In the genomic region with DNA sequence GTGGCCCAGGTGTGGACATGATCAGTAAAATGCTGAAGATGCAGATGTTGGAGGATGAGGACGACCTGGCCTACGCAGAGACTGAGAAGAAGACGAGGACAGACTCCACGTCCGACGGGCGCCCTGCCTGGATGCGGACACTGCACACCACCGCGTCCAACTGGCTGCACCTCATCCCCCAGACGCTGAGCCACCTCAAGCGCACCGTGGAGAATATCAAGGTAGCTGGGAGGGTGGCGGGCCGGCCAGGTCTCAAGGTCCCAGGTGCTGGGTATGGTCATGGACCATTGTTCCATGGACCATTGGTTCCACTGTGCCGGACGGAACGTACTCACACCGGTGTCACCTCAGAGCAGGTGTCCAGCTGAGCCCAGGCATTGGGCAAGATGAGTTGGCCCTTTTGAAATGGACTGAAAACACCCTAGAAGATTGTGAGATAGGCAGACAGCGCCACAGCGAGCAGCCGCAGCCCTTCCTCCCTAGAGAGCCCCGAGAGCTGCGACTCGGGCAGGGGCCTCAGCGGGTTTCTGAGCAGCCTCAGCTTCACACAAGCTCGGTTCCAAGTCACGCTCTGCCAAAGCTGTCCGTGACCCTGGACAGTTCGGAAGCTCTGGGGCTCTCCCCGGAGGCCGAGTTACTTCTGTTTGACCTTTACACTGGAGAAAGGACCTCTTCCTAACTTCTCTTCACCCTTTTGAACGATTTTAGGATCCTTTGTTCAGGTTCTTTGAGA, we compare ENCODE assay signal across 17 cellular contexts. TPM values are rescaled to one million over a fixed set of nuclear protein-coding genes. Genes with fewer than 3 reads are reported as not detected.
A peak's percentile ranks its signal among the peaks of the same experiment; 100 is the strongest.
DNase-seq lines count a peak whose midpoint lies in the region; ATAC-seq, FAIRE-seq and TF ChIP-seq lines count a peak whose summit lies in the region.
"Had no signal": no experiment of that assay in that cellular context is flagged by ENCODE, and none has a peak within 500 bp of the region (broad histone marks: within the 10 kb centered on the region; RNA-seq: fewer than 3 reads in every experiment).

No MANE protein-coding gene starts in this region.

- BruUV-seq in HepG2 (replicated peaks; lab: Mats Ljungman, UMichigan): no TSS peak

- no peak for TF ChIP-seq EP300 in HepG2 (IDR thresholded peaks at IDR 0.05; ENCODE audit: low read depth in 2 of 2, low read length in 2 of 2)
- no peak for TF ChIP-seq EP300 in HepG2 (CRISPR knock-in tag; IDR thresholded peaks at IDR 0.05; ENCODE audit: borderline replicate concordance)

- TF ChIP-seq CTCF in HepG2 (CRISPR knock-in tag; IDR thresholded peaks at IDR 0.05) (no peak), right lobe of liver (IDR thresholded peaks at IDR 0.05) (no peak), chondrocyte (IDR thresholded peaks at IDR 0.05) (no peak), osteoblast (IDR thresholded peaks at IDR 0.05; ENCODE audit: extremely low read depth, low read depth, low read length) (no peak)

- intact Hi-C loops in HepG2 (cut with micrococcal nuclease; ENCODE audit: unreplicated experiment): no loop called here
- intact Hi-C loops in right lobe of liver (cut with DNase I): loop anchor here in 1 of 2 donors (5.0 kb wide), 1 partner anchor 49 kb away; no protein-coding TSS in a partner anchor

- POLR2A ChIA-PET in HepG2 (lab: Yijun Ruan, JAX): no interaction called here

- DNase-seq in HepG2 (ENCODE audit: low spot score) (no peak), right lobe of liver (no peak), chondrocyte (ENCODE audit: low spot score) (no peak), osteoblast (ENCODE audit: insufficient read length, low spot score, missing footprints) (peak; percentile 77)
- no peak for DNase-seq in activated naive CD8-positive, alpha-beta T cell treated with anti-CD3 and anti-CD28 coated beads for 36 hours
- DNase-seq: ACHN; C1 segment of cervical spinal cord; Calu3; CD4-positive, alpha-beta T cell; DMS 273 treated with DMSO at 0.1 percent for 48 hours; DMS79; GOT3 had no signal

- no peak for TF ChIP-seq RAD21 in HepG2 (CRISPR knock-in tag; IDR thresholded peaks at IDR 0.05)

- H3K9me3 ChIP-seq in HepG2 (ENCODE audit: low read length): no peaks in the 10 kb centered on the region
- H3K9me3 ChIP-seq in right lobe of liver: no peaks in the 10 kb centered on the region
- H3K9me3 ChIP-seq in osteoblast (ENCODE audit: low read depth, low read length): no peaks in the 10 kb centered on the region
- H3K9me3 ChIP-seq: HAP-1 had no signal

- in situ Hi-C loops in HepG2 (cut with HindIII; ENCODE audit: extremely low pct_ligation_motif_present, low pct_unique_long_range_greater_than_20kb): no loop called here

- no peak overlapping the region for H3K9ac ChIP-seq in HepG2 (ENCODE audit: insufficient read depth, low read depth, low read length)

- WGBS in HepG2 (ENCODE audit: low lambda C conversion rate): 87% methylated on average over 20 of the region's 33 CpGs
- 86% methylated on average over 8 of the region's 33 CpGs for WGBS in right lobe of liver (ENCODE audit: insufficient coverage, low coverage, low lambda C conversion rate, missing lambda C conversion rate)

- ATAC-seq in HepG2: no peak
- ATAC-seq in right lobe of liver: no peak
- ATAC-seq in activated T-helper 17 cell treated with anti-CD3 and anti-CD28 coated beads, Interleukin-2, amount 50 U/mL, for 72 hours (replicated peaks): no peak
- no peak for ATAC-seq in HG03342 (IDR thresholded peaks at IDR 0.05; ENCODE audit: unreplicated experiment)
- ATAC-seq: GM12878 had no signal

- H3K27ac ChIP-seq in HepG2 (ENCODE audit: extremely low read length, insufficient read depth, low read length) (no peak overlapping the region), right lobe of liver (no peak overlapping the region), osteoblast (ENCODE audit: low read depth, low read length) (no peak overlapping the region)

- no peaks in the 10 kb centered on the region for H3K4me1 Mint-ChIP-seq in chondrocyte (ENCODE audit: low read depth)
- H3K4me1 Mint-ChIP-seq in activated T-helper 17 cell treated with anti-CD3 and anti-CD28 coated beads, Interleukin-2, amount 50 U/mL, for 72 hours: no peaks in the 10 kb centered on the region
- no peaks in the 10 kb centered on the region for H3K4me1 Mint-ChIP-seq in activated naive CD8-positive, alpha-beta T cell treated with anti-CD3 and anti-CD28 coated beads for 36 hours

- no peaks in the 10 kb centered on the region for H3K27me3 Mint-ChIP-seq in chondrocyte (ENCODE audit: low read depth)
- H3K27me3 Mint-ChIP-seq in activated T-helper 17 cell treated with anti-CD3 and anti-CD28 coated beads, Interleukin-2, amount 50 U/mL, for 72 hours: no peaks in the 10 kb centered on the region
- no peaks in the 10 kb centered on the region for H3K27me3 Mint-ChIP-seq in activated naive CD8-positive, alpha-beta T cell treated with anti-CD3 and anti-CD28 coated beads for 36 hours
- H3K27me3 Mint-ChIP-seq: CD4-positive, alpha-beta T cell had no signal

- H3K4me3 ChIP-seq in HepG2 (replicated peaks in 1 of 3; ENCODE audit: insufficient read depth in 1 of 3, low read depth in 2 of 3, low read length in 3 of 3) (no peak overlapping the region), right lobe of liver (no peak overlapping the region), osteoblast (ENCODE audit: insufficient read depth, low read length) (no peak overlapping the region)
- H3K4me3 ChIP-seq: GM12878, HAP-1 had no signal

- no peaks in the 10 kb centered on the region for H3K27me3 ChIP-seq in HepG2 (ENCODE audit: control insufficient read depth in 1 of 2, insufficient read depth in 2 of 2, low read length in 2 of 2)
- H3K27me3 ChIP-seq in right lobe of liver: no peaks in the 10 kb centered on the region
- no peaks in the 10 kb centered on the region for H3K27me3 ChIP-seq in osteoblast (ENCODE audit: insufficient read depth, low read length)

- H3K9me3 Mint-ChIP-seq in chondrocyte (ENCODE audit: low read depth): no peaks in the 10 kb centered on the region
- no peaks in the 10 kb centered on the region for H3K9me3 Mint-ChIP-seq in activated T-helper 17 cell treated with anti-CD3 and anti-CD28 coated beads, Interleukin-2, amount 50 U/mL, for 72 hours
- H3K9me3 Mint-ChIP-seq in activated naive CD8-positive, alpha-beta T cell treated with anti-CD3 and anti-CD28 coated beads for 36 hours: no peaks in the 10 kb centered on the region
- H3K9me3 Mint-ChIP-seq: CD4-positive, alpha-beta T cell had no signal

- peak overlapping the region; percentile 71 for H3K27ac Mint-ChIP-seq in chondrocyte (ENCODE audit: unreplicated experiment)
- H3K27ac Mint-ChIP-seq in activated T-helper 17 cell treated with anti-CD3 and anti-CD28 coated beads, Interleukin-2, amount 50 U/mL, for 72 hours: no peak overlapping the region
- no peak overlapping the region for H3K27ac Mint-ChIP-seq in activated naive CD8-positive, alpha-beta T cell treated with anti-CD3 and anti-CD28 coated beads for 36 hours
- H3K27ac Mint-ChIP-seq: CD4-positive, alpha-beta T cell had no signal

- no peak overlapping the region for H3K4me3 Mint-ChIP-seq in chondrocyte (ENCODE audit: unreplicated experiment)
- H3K4me3 Mint-ChIP-seq in activated T-helper 17 cell treated with anti-CD3 and anti-CD28 coated beads, Interleukin-2, amount 50 U/mL, for 72 hours: no peak overlapping the region
- H3K4me3 Mint-ChIP-seq in activated naive CD8-positive, alpha-beta T cell treated with anti-CD3 and anti-CD28 coated beads for 36 hours: no peak overlapping the region
- H3K4me3 Mint-ChIP-seq: CD4-positive, alpha-beta T cell had no signal

- H3K79me2 ChIP-seq in HepG2 (ENCODE audit: insufficient read depth, low read length) (no peaks in the 10 kb centered on the region), osteoblast (ENCODE audit: insufficient read depth, low read length) (peaks cover 4% of the 10 kb centered on the region)

- FAIRE-seq in HepG2 (lab: Jason Lieb, UNC): no peak
- FAIRE-seq: GM12878, GM18507 had no signal

- CTCF ChIA-PET in HepG2 (lab: Yijun Ruan, JAX; ENCODE audit: low intra/inter-chr PET ratio, low total read pairs): interaction anchor here (2.0 kb wide), 1 partner anchor 48 kb away, joined by 18 read pairs; no protein-coding TSS in a partner anchor

- H3K4me1 ChIP-seq in HepG2 (ENCODE audit: insufficient read depth, low read length) (no peaks in the 10 kb centered on the region), right lobe of liver (no peaks in the 10 kb centered on the region), osteoblast (ENCODE audit: insufficient read depth, low read length) (peaks cover 7% of the 10 kb centered on the region)
- H3K4me1 ChIP-seq: HAP-1 had no signal

- H3K4me2 ChIP-seq in HepG2 (ENCODE audit: low read depth, low read length): no peak overlapping the region
- no peak overlapping the region for H3K4me2 ChIP-seq in osteoblast (ENCODE audit: insufficient read depth, low read length)

- H4K20me1 ChIP-seq in HepG2 (ENCODE audit: insufficient read depth, low read length) (no peaks in the 10 kb centered on the region), osteoblast (ENCODE audit: insufficient read depth, low read length) (peaks cover 15% of the 10 kb centered on the region)

- H3K36me3 ChIP-seq in HepG2 (replicated peaks in 1 of 2; ENCODE audit: control insufficient read depth in 1 of 2, insufficient read depth in 2 of 2, low read length in 2 of 2) (peaks cover 34 to 58% of the 10 kb centered on the region in 2 experiments), right lobe of liver (peaks cover 4 to 85% (median 43%) of the 10 kb centered on the region in 4 donors), osteoblast (ENCODE audit: insufficient read depth, low read length) (peaks cover 86% of the 10 kb centered on the region)

- H3K36me3 Mint-ChIP-seq in chondrocyte (ENCODE audit: low read depth): peaks cover 59% of the 10 kb centered on the region
- H3K36me3 Mint-ChIP-seq in activated T-helper 17 cell treated with anti-CD3 and anti-CD28 coated beads, Interleukin-2, amount 50 U/mL, for 72 hours (ENCODE audit: low read depth): peaks cover 97% of the 10 kb centered on the region
- peaks cover 26% of the 10 kb centered on the region for H3K36me3 Mint-ChIP-seq in activated naive CD8-positive, alpha-beta T cell treated with anti-CD3 and anti-CD28 coated beads for 36 hours

- H2AFZ ChIP-seq in HepG2 (ENCODE audit: low read length) (no peak overlapping the region), osteoblast (ENCODE audit: low read length) (no peak overlapping the region)

- no peak for TF ChIP-seq POLR2A in HepG2 (IDR thresholded peaks at IDR 0.05; ENCODE audit: insufficient read depth in 1 of 2, low read depth in 2 of 2, low read length in 2 of 2)
- no peak for TF ChIP-seq POLR2A in right lobe of liver (IDR thresholded peaks at IDR 0.05)

RNA-seq across cellular contexts. Expression of a gene that starts 38.9 kb away (rescaled TPM):
- 636 and 1,509 TPM in 2 replicates for total RNA-seq in HepG2 (2016; rRNA removed; fragmentation: Illumina TruSeq; extraction: Trizol)
- total RNA-seq in HepG2 (2016; cell fraction: cytosol; rRNA removed; fragmentation: Illumina TruSeq; extraction: Trizol; ENCODE audit: low read depth): 68.9 and 73.7 TPM in 2 replicates
- total RNA-seq in HepG2 (2016; cell fraction: insoluble cytoplasmic fraction; rRNA removed; fragmentation: Illumina TruSeq; extraction: Trizol): 651 and 1,441 TPM in 2 replicates
- total RNA-seq in HepG2 (2016; cell fraction: membrane; rRNA removed; fragmentation: Illumina TruSeq; extraction: Trizol): 133 and 157 TPM in 2 replicates
- 507 and 548 TPM in 2 replicates for total RNA-seq in HepG2 (2016; cell fraction: nucleus; rRNA removed; fragmentation: Illumina TruSeq; extraction: Trizol)
- 205 and 262 TPM in 2 replicates for polyA plus RNA-seq in HepG2 (2011; rRNA removed)
- polyA plus RNA-seq in HepG2 (2011; cell fraction: cytosol; rRNA removed): 127 and 221 TPM in 2 replicates
- 46.7 and 79.9 TPM in 2 replicates for polyA plus RNA-seq in HepG2 (2011; cell fraction: nucleus; rRNA removed)
- polyA plus RNA-seq in HepG2 (2012): 319 and 504 TPM in 2 replicates
- polyA plus RNA-seq in HepG2 (2016; cell fraction: cytosol; fragmentation: Illumina TruSeq; extraction: Trizol; ENCODE audit: low read depth): 49.1 and 55.8 TPM in 2 replicates
- 1,691 and 1,814 TPM in 2 replicates for polyA plus RNA-seq in HepG2 (2016; cell fraction: insoluble cytoplasmic fraction; fragmentation: Illumina TruSeq; extraction: Trizol; ENCODE audit: low read depth)
- 108 and 125 TPM in 2 replicates for polyA plus RNA-seq in HepG2 (2016; cell fraction: membrane; fragmentation: Illumina TruSeq; extraction: Trizol; ENCODE audit: low read depth)
- 669 and 675 TPM in 2 replicates for polyA plus RNA-seq in HepG2 (2016; cell fraction: nucleus; fragmentation: Illumina TruSeq; extraction: Trizol; ENCODE audit: insufficient read depth, low read depth)
- 117 and 458 TPM in 2 replicates for polyA minus RNA-seq in HepG2 (2011; rRNA and poly(A)+ RNA removed; ENCODE audit: low replicate concordance)
- polyA minus RNA-seq in HepG2 (2011; cell fraction: cytosol; rRNA and poly(A)+ RNA removed): 494 and 532 TPM in 2 replicates
- 134 and 221 TPM in 2 replicates for polyA minus RNA-seq in HepG2 (2011; cell fraction: nucleus; rRNA and poly(A)+ RNA removed)
- total RNA-seq in right lobe of liver: 100 to 1,000 TPM; 118 to 672 (median 325) TPM
- 239 to 400 TPM (median 242 TPM) in 3 replicates for total RNA-seq in chondrocyte
- 193 and 198 TPM in 2 replicates for total RNA-seq in osteoblast
- 1,000 to 10,000 TPM in 1 of 2 donors, 100 to 1,000 TPM in 1; 639 to 1,352 TPM for total RNA-seq in activated T-helper 17 cell treated with anti-CD3 and anti-CD28 coated beads, Interleukin-2, amount 50 U/mL, for 72 hours
- total RNA-seq in activated naive CD8-positive, alpha-beta T cell treated with anti-CD3 and anti-CD28 coated beads for 36 hours: 1,000 to 10,000 TPM; 1,485 to 1,535 TPM
